ENCODE assay signal across 21 cellular contexts in genomic region chr3:67723863-67724262, GRCh38.
"Had no signal": no experiment of that assay in that cellular context is flagged by ENCODE, and none has a peak within 500 bp of the region (broad histone marks: within the 10 kb centered on the region; RNA-seq: fewer than 3 reads in every experiment).

No MANE protein-coding gene starts in this region.

- H3K27me3 ChIP-seq: esophagus muscularis mucosa, gastroesophageal sphincter, ovary, tibial artery, upper lobe of left lung, uterus had no signal

- H3K36me3 ChIP-seq: esophagus muscularis mucosa, gastroesophageal sphincter, ovary, upper lobe of left lung, uterus had no signal

- H3K4me2 ChIP-seq: smooth muscle cell had no signal

- H3K4me1 ChIP-seq: esophagus muscularis mucosa, gastroesophageal sphincter, tibial artery, upper lobe of left lung, uterus had no signal

- H3K27ac ChIP-seq: epithelial cell of prostate, esophagus muscularis mucosa, gastroesophageal sphincter, ovary, tibial artery, upper lobe of left lung, uterus had no signal

- DNase-seq: effector memory CD8-positive, alpha-beta T cell; glutamatergic neuron; immature natural killer cell; kidney; left cardiac atrium; left ventricle myocardium superior; mesendoderm; naive thymus-derived CD4-positive, alpha-beta T cell; nucleus accumbens; ovary; right cardiac atrium; stimulated activated CD4-positive, alpha-beta T cell treated with anti-CD3 and anti-CD28 coated beads, Interleukin-4, amount 100 ng/mL, for 1 hour; stimulated activated CD8-positive, alpha-beta memory T cell treated with anti-CD3 and anti-CD28 coated beads, Interleukin-4, amount 100 ng/mL, for 48 hours; tibial artery; upper lobe of left lung; uterus had no signal

- ATAC-seq: effector memory CD8-positive, alpha-beta T cell; gastroesophageal sphincter; left cardiac atrium; left ventricle myocardium superior; naive thymus-derived CD4-positive, alpha-beta T cell; right cardiac atrium; stimulated activated effector memory CD8-positive, alpha-beta T cell treated with anti-CD3 and anti-CD28 coated beads, Interleukin-12 subunit alpha, Interleukin-12 subunit beta, amount 100 ng/mL, for 72 hours had no signal

- H3K4me3 ChIP-seq: esophagus muscularis mucosa, gastroesophageal sphincter, ovary, smooth muscle cell, tibial artery, upper lobe of left lung, uterus had no signal

- H3K9me3 ChIP-seq: ovary had no signal
